ENCODE assay signal across 15 cellular contexts in genomic region chr7:131346885-131347592, GRCh38. TPM values are rescaled to one million over a fixed set of nuclear protein-coding genes. Genes with fewer than 3 reads are reported as not detected.
DNase-seq lines count a peak whose midpoint lies in the region; ATAC-seq and TF ChIP-seq lines count a peak whose summit lies in the region.
"Had no signal": no experiment of that assay in that cellular context is flagged by ENCODE, and none has a peak within 500 bp of the region (broad histone marks: within the 10 kb centered on the region; RNA-seq: fewer than 3 reads in every experiment).

No MANE protein-coding gene starts in this region.

- H3K79me2 ChIP-seq in PC-3 (ENCODE audit: low read length) (peaks cover 94% of the 10 kb centered on the region), smooth muscle cell (ENCODE audit: low read depth) (peaks cover 100% of the 10 kb centered on the region)

- peak; percentile 69 for ATAC-seq in PC-3
- ATAC-seq: activated CD4-positive, CD25-positive, alpha-beta regulatory T cell treated with anti-CD3 and anti-CD28 coated beads, Interleukin-2, amount 50 U/mL, for 24 hours; activated T-cell treated with anti-CD3 and anti-CD28 coated beads, Interleukin-2, amount 50 U/mL, for 72 hours had no signal

- 43% methylated on average over 3 of the region's 3 CpGs for WGBS in smooth muscle cell (ENCODE audit: low lambda C conversion rate)
- WGBS in suprapubic skin: 39% methylated on average over 3 of the region's 3 CpGs

- no peaks in the 10 kb centered on the region for H3K9me2 ChIP-seq in PC-3 (replicated peaks; ENCODE audit: low read length)
- H3K9me2 ChIP-seq: SK-N-SH had no signal

- H3F3A ChIP-seq in PC-3 (ENCODE audit: low read length, unreplicated experiment): no peaks in the 10 kb centered on the region
- H3F3A ChIP-seq in smooth muscle cell (ENCODE audit: low read depth): no peaks in the 10 kb centered on the region

- TF ChIP-seq CTCF in PC-3 (conservative IDR thresholded peaks at IDR 0.05; ENCODE audit: low read depth, low read length) (no peak), smooth muscle cell (IDR thresholded peaks at IDR 0.05; ENCODE audit: borderline replicate concordance, insufficient read depth, poor library complexity, severe bottlenecking) (no peak), suprapubic skin (IDR thresholded peaks at IDR 0.05) (no peak)

- DNase-seq in SIG-M5 treated with dmso at 0.1 percent for 504 hours (lab: John Stamatoyannopoulos, UW; ENCODE audit: unreplicated experiment): peak; percentile 46
- no peak for DNase-seq in SIG-M5 (lab: John Stamatoyannopoulos, UW)
- peak; percentile 55 for DNase-seq in PC-3
- no peak for DNase-seq in smooth muscle cell (lab: John Stamatoyannopoulos, UW; ENCODE audit: unreplicated experiment)
- no peak for DNase-seq in LoVo (ENCODE audit: low spot score)
- no peak for DNase-seq in cerebellum (ENCODE audit: low spot score)
- DNase-seq in suprapubic skin (ENCODE audit: low spot score in 2 of 2): no peak
- DNase-seq: ACHN; activated T-cell treated with anti-CD3 and anti-CD28 coated beads, Interleukin-2, amount 50 U/mL, for 72 hours; KBM-7; NCI-H2171 treated with DMSO at 0.1 percent for 48 hours; SK-N-SH had no signal

- H3K27ac ChIP-seq in PC-3 (ENCODE audit: low read length): no peak overlapping the region
- H3K27ac ChIP-seq in iPS-20b (ENCODE audit: low read length): no peak overlapping the region
- H3K27ac ChIP-seq in smooth muscle cell (ENCODE audit: low read depth): peak overlapping the region; percentile 23
- H3K27ac ChIP-seq in suprapubic skin: no peak overlapping the region
- H3K27ac ChIP-seq: upper lobe of left lung had no signal

- H3K4me1 ChIP-seq in PC-3 (ENCODE audit: insufficient read depth, low read length): peaks cover 8% of the 10 kb centered on the region; the same call in 1 of the 2 replicates
- peaks cover 16% of the 10 kb centered on the region for H3K4me1 ChIP-seq in iPS-20b (ENCODE audit: insufficient read depth, low read length)
- H3K4me1 ChIP-seq in smooth muscle cell (ENCODE audit: low read depth): peaks cover 13% of the 10 kb centered on the region
- H3K4me1 ChIP-seq in suprapubic skin: peaks cover 15% of the 10 kb centered on the region

- CTCF ChIA-PET in PC-3 (lab: Charles Lee): interaction anchor here (0.5 kb wide), 1 partner anchor 25 kb away, joined by 5 read pairs; no protein-coding TSS in a partner anchor

- H3K9ac ChIP-seq in PC-3 (ENCODE audit: low read length): no peak overlapping the region
- peak overlapping the region; percentile 10; the same call in 1 of the 2 replicates for H3K9ac ChIP-seq in iPS-20b (ENCODE audit: low read depth, low read length)
- H3K9ac ChIP-seq in smooth muscle cell (ENCODE audit: low read depth): no peak overlapping the region
- H3K9ac ChIP-seq: SK-N-SH had no signal

- intact Hi-C loops in PC-3 (cut with micrococcal nuclease): no loop called here

- BruUV-seq in PC-3 (replicated peaks; lab: Mats Ljungman, UMichigan): no TSS peak

- POLR2A ChIA-PET in PC-3 (lab: Charles Lee; ENCODE audit: unreplicated experiment): interaction anchor here (0.7 kb wide), 1 partner anchor 15 kb away, joined by 4 read pairs; no protein-coding TSS in a partner anchor

- no peak overlapping the region for H3K4me3 ChIP-seq in PC-3 (ENCODE audit: low read length)
- H3K4me3 ChIP-seq in iPS-20b (ENCODE audit: low read length): peak overlapping the region; percentile 11; the same call in 1 of the 2 replicates
- no peak overlapping the region for H3K4me3 ChIP-seq in smooth muscle cell
- H3K4me3 ChIP-seq in suprapubic skin: no peak overlapping the region
- H3K4me3 ChIP-seq: upper lobe of left lung had no signal

- no peaks in the 10 kb centered on the region for H3K36me3 ChIP-seq in PC-3 (ENCODE audit: low read depth, low read length)
- H3K36me3 ChIP-seq in iPS-20b (ENCODE audit: insufficient read depth, low read depth, low read length): no peaks in the 10 kb centered on the region
- H3K36me3 ChIP-seq in smooth muscle cell (ENCODE audit: low read depth): no peaks in the 10 kb centered on the region
- H3K36me3 ChIP-seq in suprapubic skin: peaks cover 5% of the 10 kb centered on the region
- H3K36me3 ChIP-seq: upper lobe of left lung had no signal

- no peaks in the 10 kb centered on the region for H3K9me3 ChIP-seq in PC-3 (ENCODE audit: low read length)
- no peaks in the 10 kb centered on the region for H3K9me3 ChIP-seq in iPS-20b (ENCODE audit: insufficient read depth, low read depth, low read length)
- no peaks in the 10 kb centered on the region for H3K9me3 ChIP-seq in smooth muscle cell (replicated peaks; ENCODE audit: low read depth)
- H3K9me3 ChIP-seq in suprapubic skin: no peaks in the 10 kb centered on the region
- H3K9me3 ChIP-seq: SK-N-SH, upper lobe of left lung had no signal

- TF ChIP-seq POLR2A in suprapubic skin (IDR thresholded peaks at IDR 0.05): no peak

- H3K27me3 ChIP-seq in PC-3 (ENCODE audit: low read length) (no peaks in the 10 kb centered on the region), iPS-20b (ENCODE audit: insufficient read depth, low read length) (no peaks in the 10 kb centered on the region), smooth muscle cell (ENCODE audit: low read depth) (no peaks in the 10 kb centered on the region), suprapubic skin (no peaks in the 10 kb centered on the region)
- H3K27me3 ChIP-seq: upper lobe of left lung had no signal

- peaks cover 9% of the 10 kb centered on the region for H4K20me1 ChIP-seq in PC-3 (ENCODE audit: low read length)
- peaks cover 100% of the 10 kb centered on the region for H4K20me1 ChIP-seq in smooth muscle cell (ENCODE audit: low read depth)

- TF ChIP-seq EP300 in suprapubic skin (IDR thresholded peaks at IDR 0.05): no peak

- H2AFZ ChIP-seq in PC-3 (ENCODE audit: low read length): no peak overlapping the region
- no peak overlapping the region for H2AFZ ChIP-seq in smooth muscle cell (ENCODE audit: low read depth)

- H3K4me2 ChIP-seq in PC-3 (ENCODE audit: low read length) (no peak overlapping the region), smooth muscle cell (no peak overlapping the region)
- H3K4me2 ChIP-seq: SK-N-SH had no signal

RNA-seq across cellular contexts. Expression of gene MKLN1, which starts 19.4 kb away (rescaled TPM):
- total RNA-seq in PC-3 (2014; rRNA removed): 15.3 and 16.3 TPM in 2 replicates
- 45.3 and 55.5 TPM in 2 replicates for total RNA-seq in smooth muscle cell
- 26.3 and 26.8 TPM in 2 replicates for polyA plus RNA-seq in smooth muscle cell
- 72.7 TPM for total RNA-seq in cerebellum
- total RNA-seq in suprapubic skin: 10 to 100 TPM; 32.9 to 76.0 (median 39.9) TPM

Comparison
In these comparisons a context has a peak if more than half of its experiments do, and no peak if none do; other contexts are left out.
1. DNase-seq: peak in SIG-M5 treated with dmso at 0.1 percent for 504 hours (single experiment) and PC-3 (single experiment); none in SIG-M5 (single experiment), smooth muscle cell (single experiment), LoVo (single experiment), cerebellum (single experiment) and suprapubic skin (0 of 2).